ENCODE assay signal across 16 cellular contexts in the genomic region with DNA sequence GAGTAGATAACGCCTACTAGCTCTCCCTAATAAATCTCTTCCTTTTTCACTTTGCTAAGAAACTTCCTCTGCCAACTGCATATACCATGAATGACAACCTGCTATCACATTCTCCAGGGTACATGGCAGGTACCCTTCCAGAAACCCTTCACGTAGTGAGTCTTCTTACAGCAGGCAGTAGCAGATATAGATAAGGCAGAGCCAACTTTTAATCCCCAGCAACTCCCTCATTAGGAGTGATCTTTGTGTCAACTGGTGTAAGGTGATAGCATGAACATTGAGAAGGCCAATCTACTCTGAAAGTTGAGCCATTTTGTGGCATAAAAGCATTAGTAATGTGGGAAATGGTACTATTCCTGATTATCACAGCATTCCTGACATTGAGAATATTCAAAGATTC. TPM values are rescaled to one million over a fixed set of nuclear protein-coding genes. Genes with fewer than 3 reads are reported as not detected.
DNase-seq lines count a peak whose midpoint lies in the region; ATAC-seq and TF ChIP-seq lines count a peak whose summit lies in the region.
"Had no signal": no experiment of that assay in that cellular context is flagged by ENCODE, and none has a peak within 500 bp of the region (broad histone marks: within the 10 kb centered on the region; RNA-seq: fewer than 3 reads in every experiment).

No MANE protein-coding gene starts in this region.

- intact Hi-C loops in CD8-positive, alpha-beta T cell (cut with DNase I, micrococcal nuclease) = loop anchor here (2.0 to 10.0 kb wide), 5 partner anchors 14 to 642 kb away; a partner anchor contains a TSS
- intact Hi-C loops in activated CD4-positive, alpha-beta memory T cell treated with anti-CD3 and anti-CD28 coated beads for 36 hours (cut with micrococcal nuclease) = loop anchor here (2.0 to 10.0 kb wide), 4 partner anchors 16 to 1278 kb away; a partner anchor contains a TSS
- intact Hi-C loops in posterior cingulate gyrus (cut with DNase I) = no loop called here
- intact Hi-C loops in vagina (cut with DNase I) = no loop called here

- H3K9me3 Mint-ChIP-seq in CD8-positive, alpha-beta T cell = no peaks in the 10 kb centered on the region
- no peaks in the 10 kb centered on the region for H3K9me3 Mint-ChIP-seq in activated CD4-positive, alpha-beta memory T cell treated with anti-CD3 and anti-CD28 coated beads for 36 hours
- H3K9me3 Mint-ChIP-seq: H9 had no signal

- H3K36me3 Mint-ChIP-seq in CD8-positive, alpha-beta T cell = no peaks in the 10 kb centered on the region
- no peaks in the 10 kb centered on the region for H3K36me3 Mint-ChIP-seq in activated CD4-positive, alpha-beta memory T cell treated with anti-CD3 and anti-CD28 coated beads for 36 hours

- TF ChIP-seq POLR2A in vagina (IDR thresholded peaks at IDR 0.05) = no peak

- CTCF ChIA-PET in CD8-positive, alpha-beta T cell (lab: Charles Lee) = interaction anchor here (0.6 to 4.1 kb wide), 18 partner anchors 13 to 148 kb away, joined by 3 to 24 read pairs (median 4); no protein-coding TSS in a partner anchor
- CTCF ChIA-PET in activated CD4-positive, alpha-beta memory T cell treated with anti-CD3 and anti-CD28 coated beads for 36 hours (lab: Charles Lee) = interaction anchor here (0.9 to 3.2 kb wide), 10 partner anchors 10 to 102 kb away, joined by 3 to 23 read pairs (median 4); no protein-coding TSS in a partner anchor

- no peaks in the 10 kb centered on the region for H3K27me3 ChIP-seq in CD8-positive, alpha-beta T cell (ENCODE audit: insufficient read depth, low read length)
- H3K27me3 ChIP-seq in mucosa of rectum (ENCODE audit: control insufficient read depth in 2 of 2, insufficient read depth in 2 of 2, low read length in 2 of 2) (no peaks in the 10 kb centered on the region), vagina (no peaks in the 10 kb centered on the region)
- H3K27me3 ChIP-seq: right atrium auricular region had no signal

- ATAC-seq in CD8-positive, alpha-beta T cell = no peak
- no peak for ATAC-seq in HG03097 (IDR thresholded peaks at IDR 0.05; ENCODE audit: low FRiP score, unreplicated experiment)
- ATAC-seq: SK-N-SH treated with all-trans-retinoic acid at 6 μM for 48 hours had no signal

- no peak overlapping the region for H3K9ac ChIP-seq in mucosa of rectum (ENCODE audit: low read depth in 1 of 2, low read length in 2 of 2)

- no peak for DNase-seq in CD8-positive, alpha-beta T cell
- DNase-seq in Jurkat, Clone E6-1 (ENCODE audit: low read depth, low spot score) = no peak
- DNase-seq in activated CD4-positive, alpha-beta memory T cell treated with anti-CD3 and anti-CD28 coated beads for 36 hours = no peak
- DNase-seq in posterior cingulate gyrus (no peak), SKM-1 (lab: John Stamatoyannopoulos, UW; ENCODE audit: unreplicated experiment) (no peak), vagina (ENCODE audit: extremely low spot score in 2 of 2) (no peak)
- DNase-seq: activated CD4-positive, alpha-beta T cell treated with anti-CD3 and anti-CD28 coated beads, Interleukin-2, amount 50 U/mL, for 1 hour; cerebellar nuclear complex; H9; NCI-H2171 had no signal

- H3K4me1 Mint-ChIP-seq in CD8-positive, alpha-beta T cell (ENCODE audit: low read depth) = peaks cover 88% of the 10 kb centered on the region
- H3K4me1 Mint-ChIP-seq in activated CD4-positive, alpha-beta memory T cell treated with anti-CD3 and anti-CD28 coated beads for 36 hours (ENCODE audit: low read depth) = peaks cover 74% of the 10 kb centered on the region
- H3K4me1 Mint-ChIP-seq: neural crest cell had no signal

- no peaks in the 10 kb centered on the region for H3K36me3 ChIP-seq in CD8-positive, alpha-beta T cell (ENCODE audit: insufficient read depth, low read length)
- H3K36me3 ChIP-seq in mucosa of rectum (ENCODE audit: control insufficient read depth in 2 of 2, insufficient read depth in 2 of 2, low read length in 2 of 2) = no peaks in the 10 kb centered on the region
- no peaks in the 10 kb centered on the region for H3K36me3 ChIP-seq in vagina
- H3K36me3 ChIP-seq: right atrium auricular region had no signal

- H3K4me3 ChIP-seq in CD8-positive, alpha-beta T cell (ENCODE audit: low read depth, low read length) = no peak overlapping the region
- peak overlapping the region; percentile 19 for H3K4me3 ChIP-seq in Jurkat, Clone E6-1 (ENCODE audit: low read length)
- H3K4me3 ChIP-seq in mucosa of rectum (ENCODE audit: low read length in 2 of 2) (no peak overlapping the region), vagina (no peak overlapping the region)
- H3K4me3 ChIP-seq: right atrium auricular region had no signal

- no peaks in the 10 kb centered on the region for H3K27me3 Mint-ChIP-seq in CD8-positive, alpha-beta T cell (ENCODE audit: low read depth)
- H3K27me3 Mint-ChIP-seq in activated CD4-positive, alpha-beta memory T cell treated with anti-CD3 and anti-CD28 coated beads for 36 hours = no peaks in the 10 kb centered on the region

- TF ChIP-seq CTCF in CD8-positive, alpha-beta T cell (IDR thresholded peaks at IDR 0.05) = no peak
- TF ChIP-seq CTCF in vagina (IDR thresholded peaks at IDR 0.05) = no peak

- peak overlapping the region; percentile 75 for H3K4me3 Mint-ChIP-seq in CD8-positive, alpha-beta T cell
- H3K4me3 Mint-ChIP-seq in activated CD4-positive, alpha-beta memory T cell treated with anti-CD3 and anti-CD28 coated beads for 36 hours = peak overlapping the region; percentile 58
- H3K4me3 Mint-ChIP-seq: H9, neural crest cell had no signal

- H3K27ac Mint-ChIP-seq in CD8-positive, alpha-beta T cell = peak overlapping the region; percentile 76
- peak overlapping the region; percentile 85 for H3K27ac Mint-ChIP-seq in activated CD4-positive, alpha-beta memory T cell treated with anti-CD3 and anti-CD28 coated beads for 36 hours
- H3K27ac Mint-ChIP-seq: H9 had no signal

- H3K27ac ChIP-seq in CD8-positive, alpha-beta T cell (ENCODE audit: low read depth, low read length) = peak overlapping the region; percentile 65
- H3K27ac ChIP-seq in mucosa of rectum (ENCODE audit: low read depth in 2 of 2, low read length in 2 of 2) (peak overlapping the region; percentile 2 to 63), vagina (no peak overlapping the region)
- H3K27ac ChIP-seq: C4-2B, right atrium auricular region had no signal

- no peaks in the 10 kb centered on the region for H3K9me3 ChIP-seq in CD8-positive, alpha-beta T cell (ENCODE audit: low read length)
- H3K9me3 ChIP-seq in mucosa of rectum (ENCODE audit: control insufficient read depth in 2 of 2, low read length in 2 of 2) (no peaks in the 10 kb centered on the region), vagina (no peaks in the 10 kb centered on the region)
- H3K9me3 ChIP-seq: right atrium auricular region had no signal

- peaks cover 83% of the 10 kb centered on the region for H3K4me1 ChIP-seq in CD8-positive, alpha-beta T cell (ENCODE audit: insufficient read depth, low read length)
- peaks cover under 1 to 5% of the 10 kb centered on the region in 2 donors for H3K4me1 ChIP-seq in mucosa of rectum (ENCODE audit: control insufficient read depth in 2 of 2, insufficient read depth in 2 of 2, low read length in 2 of 2)
- H3K4me1 ChIP-seq in vagina = peaks cover 7% of the 10 kb centered on the region

- POLR2A ChIA-PET in CD8-positive, alpha-beta T cell (lab: Charles Lee) = interaction anchor here (1.0 to 3.6 kb wide), 17 partner anchors 12 to 103 kb away, joined by 3 to 40 read pairs (median 9); no protein-coding TSS in a partner anchor
- POLR2A ChIA-PET in activated CD4-positive, alpha-beta memory T cell treated with anti-CD3 and anti-CD28 coated beads for 36 hours (lab: Charles Lee) = interaction anchor here (1.0 to 4.1 kb wide), 9 partner anchors 11 to 102 kb away, joined by 3 to 35 read pairs (median 5); no protein-coding TSS in a partner anchor

RNA-seq across cellular contexts. Expression of a gene that starts 5.7 kb away (rescaled TPM):
- total RNA-seq in CD8-positive, alpha-beta T cell = 100 to 1,000 TPM; 582 to 601 TPM
- 23.5 TPM for polyA plus RNA-seq in Jurkat, Clone E6-1 (2012; ENCODE audit: insufficient read depth, insufficient read length)
- total RNA-seq in activated CD4-positive, alpha-beta memory T cell treated with anti-CD3 and anti-CD28 coated beads for 36 hours = 100 to 1,000 TPM; 175 to 176 TPM
- 24.3 TPM for total RNA-seq in vagina

Comparison
In these comparisons a context has a peak if more than half of its experiments do, and no peak if none do; other contexts are left out.
1. intact Hi-C loops: an anchor here in CD8-positive, alpha-beta T cell (2.0 to 10.0 kb wide) and activated CD4-positive, alpha-beta memory T cell treated with anti-CD3 and anti-CD28 coated beads for 36 hours (2.0 to 10.0 kb wide); none called in posterior cingulate gyrus and vagina.